In genomic region chr11:123046473-123047264, GRCh38 we compare ENCODE assay signal across 1 cellular context.
TF ChIP-seq lines count a peak whose summit lies in the region.

No MANE protein-coding gene starts in this region.

TF ChIP-seq in K562, 482 proteins besides CTCF, POLR2A, EP300 and RAD21 (continued from another document):
- TF ChIP-seq ZMIZ1 (IDR thresholded peaks at IDR 0.05; ENCODE audit: low read depth in 2 of 2, low read length in 2 of 2): no peak
- TF ChIP-seq CBFA2T3 (IDR thresholded peaks at IDR 0.05): peak; percentile 20; the same call in 1 of the 2 replicates
- TF ChIP-seq KDM1A (IDR thresholded peaks at IDR 0.05): 0 out of 4 replicates have a peak, but pooled peaks have one; percentile 32 to 48
- TF ChIP-seq ESRRB (CRISPR knock-in tag; IDR thresholded peaks at IDR 0.05; ENCODE audit: borderline replicate concordance): no peak
- TF ChIP-seq, protein P1, sequence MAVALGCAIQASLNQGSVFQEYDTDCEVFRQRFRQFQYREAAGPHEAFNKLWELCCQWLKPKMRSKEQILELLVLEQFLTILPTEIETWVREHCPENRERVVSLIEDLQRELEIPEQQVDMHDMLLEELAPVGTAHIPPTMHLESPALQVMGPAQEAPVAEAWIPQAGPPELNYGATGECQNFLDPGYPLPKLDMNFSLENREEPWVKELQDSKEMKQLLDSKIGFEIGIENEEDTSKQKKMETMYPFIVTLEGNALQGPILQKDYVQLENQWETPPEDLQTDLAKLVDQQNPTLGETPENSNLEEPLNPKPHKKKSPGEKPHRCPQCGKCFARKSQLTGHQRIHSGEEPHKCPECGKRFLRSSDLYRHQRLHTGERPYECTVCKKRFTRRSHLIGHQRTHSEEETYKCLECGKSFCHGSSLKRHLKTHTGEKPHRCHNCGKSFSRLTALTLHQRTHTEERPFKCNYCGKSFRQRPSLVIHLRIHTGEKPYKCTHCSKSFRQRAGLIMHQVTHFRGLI (CRISPR knock-in tag; IDR thresholded peaks at IDR 0.05): no peak
- TF ChIP-seq, protein P2, sequence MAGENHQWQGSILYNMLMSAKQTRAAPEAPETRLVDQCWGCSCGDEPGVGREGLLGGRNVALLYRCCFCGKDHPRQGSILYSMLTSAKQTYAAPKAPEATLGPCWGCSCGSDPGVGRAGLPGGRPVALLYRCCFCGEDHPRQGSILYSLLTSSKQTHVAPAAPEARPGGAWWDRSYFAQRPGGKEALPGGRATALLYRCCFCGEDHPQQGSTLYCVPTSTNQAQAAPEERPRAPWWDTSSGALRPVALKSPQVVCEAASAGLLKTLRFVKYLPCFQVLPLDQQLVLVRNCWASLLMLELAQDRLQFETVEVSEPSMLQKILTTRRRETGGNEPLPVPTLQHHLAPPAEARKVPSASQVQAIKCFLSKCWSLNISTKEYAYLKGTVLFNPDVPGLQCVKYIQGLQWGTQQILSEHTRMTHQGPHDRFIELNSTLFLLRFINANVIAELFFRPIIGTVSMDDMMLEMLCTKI (IDR thresholded peaks at IDR 0.05; ENCODE audit: partially characterized antibody): no peak
- no peak for TF ChIP-seq LCOR (CRISPR knock-in tag; IDR thresholded peaks at IDR 0.05)
- TF ChIP-seq ZFP30 (CRISPR knock-in tag; IDR thresholded peaks at IDR 0.05; ENCODE audit: borderline replicate concordance): no peak
- no peak for TF ChIP-seq ZNF551 (CRISPR knock-in tag; IDR thresholded peaks at IDR 0.05)
- no peak for TF ChIP-seq LEF1 (IDR thresholded peaks at IDR 0.05)
- no peak for TF ChIP-seq ARNT (IDR thresholded peaks at IDR 0.05)
- TF ChIP-seq TCFL5 (CRISPR knock-in tag; conservative IDR thresholded peaks at IDR 0.05): no peak
- no peak for TF ChIP-seq TBP (optimal IDR thresholded peaks at IDR 0.05; ENCODE audit: low read depth, low read length)
- TF ChIP-seq ZBTB1 (CRISPR knock-in tag; IDR thresholded peaks at IDR 0.05; ENCODE audit: borderline replicate concordance, low read depth): no peak
- TF ChIP-seq, protein P3, sequence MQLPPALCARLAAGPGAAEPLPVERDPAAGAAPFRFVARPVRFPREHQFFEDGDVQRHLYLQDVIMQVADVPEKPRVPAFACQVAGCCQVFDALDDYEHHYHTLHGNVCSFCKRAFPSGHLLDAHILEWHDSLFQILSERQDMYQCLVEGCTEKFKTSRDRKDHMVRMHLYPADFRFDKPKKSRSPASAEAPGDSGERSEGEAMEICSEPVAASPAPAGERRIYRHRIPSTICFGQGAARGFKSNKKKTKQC (CRISPR knock-in tag; IDR thresholded peaks at IDR 0.05): no peak
- TF ChIP-seq OTX1 (CRISPR knock-in tag; IDR thresholded peaks at IDR 0.05): no peak
- TF ChIP-seq, protein P4, sequence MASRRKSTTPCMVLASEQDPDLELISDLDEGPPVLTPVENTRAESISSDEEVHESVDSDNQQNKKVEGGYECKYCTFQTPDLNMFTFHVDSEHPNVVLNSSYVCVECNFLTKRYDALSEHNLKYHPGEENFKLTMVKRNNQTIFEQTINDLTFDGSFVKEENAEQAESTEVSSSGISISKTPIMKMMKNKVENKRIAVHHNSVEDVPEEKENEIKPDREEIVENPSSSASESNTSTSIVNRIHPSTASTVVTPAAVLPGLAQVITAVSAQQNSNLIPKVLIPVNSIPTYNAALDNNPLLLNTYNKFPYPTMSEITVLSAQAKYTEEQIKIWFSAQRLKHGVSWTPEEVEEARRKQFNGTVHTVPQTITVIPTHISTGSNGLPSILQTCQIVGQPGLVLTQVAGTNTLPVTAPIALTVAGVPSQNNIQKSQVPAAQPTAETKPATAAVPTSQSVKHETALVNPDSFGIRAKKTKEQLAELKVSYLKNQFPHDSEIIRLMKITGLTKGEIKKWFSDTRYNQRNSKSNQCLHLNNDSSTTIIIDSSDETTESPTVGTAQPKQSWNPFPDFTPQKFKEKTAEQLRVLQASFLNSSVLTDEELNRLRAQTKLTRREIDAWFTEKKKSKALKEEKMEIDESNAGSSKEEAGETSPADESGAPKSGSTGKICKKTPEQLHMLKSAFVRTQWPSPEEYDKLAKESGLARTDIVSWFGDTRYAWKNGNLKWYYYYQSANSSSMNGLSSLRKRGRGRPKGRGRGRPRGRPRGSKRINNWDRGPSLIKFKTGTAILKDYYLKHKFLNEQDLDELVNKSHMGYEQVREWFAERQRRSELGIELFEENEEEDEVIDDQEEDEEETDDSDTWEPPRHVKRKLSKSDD (conservative IDR thresholded peaks at IDR 0.05; ENCODE audit: low read length): no peak
- no peak for TF ChIP-seq CBX1 (IDR thresholded peaks at IDR 0.05; ENCODE audit: low read depth)
- no peak for TF ChIP-seq SMARCC2 (IDR thresholded peaks at IDR 0.05; ENCODE audit: low read depth)
- no peak for TF ChIP-seq RBFOX2 (IDR thresholded peaks at IDR 0.05; ENCODE audit: low read depth, low read length)
- peak in 1 of 2 experiments; percentile 78; a peak in 2 of 4 replicates for TF ChIP-seq RCOR1 (IDR thresholded peaks at IDR 0.05; ENCODE audit: borderline replicate concordance in 1 of 2, low read depth in 2 of 2, low read length in 2 of 2)
- peak; percentile 15; the same call in 1 of the 2 replicates for TF ChIP-seq ESRRA (IDR thresholded peaks at IDR 0.05; ENCODE audit: borderline replicate concordance, low read depth)
- no peak for TF ChIP-seq EZH2 (IDR thresholded peaks at IDR 0.05; ENCODE audit: borderline replicate concordance, low read depth, low read length)
- TF ChIP-seq SNRNP70 (optimal IDR thresholded peaks at IDR 0.05; ENCODE audit: low read depth, low read length): no peak
- TF ChIP-seq EP400 (IDR thresholded peaks at IDR 0.05): no peak
- TF ChIP-seq MTA1 (IDR thresholded peaks at IDR 0.05; ENCODE audit: borderline replicate concordance): no peak
- TF ChIP-seq SETDB1 (IDR thresholded peaks at IDR 0.05; ENCODE audit: low read length): no peak
- no peak for TF ChIP-seq NKRF (IDR thresholded peaks at IDR 0.05; ENCODE audit: borderline replicate concordance)
- TF ChIP-seq SNAPC5 (CRISPR knock-in tag; IDR thresholded peaks at IDR 0.05): no peak
TF ChIP-seq in K562: peak in this region for 4.
